14 cellular contexts compared by ENCODE assay signal in the genomic region with DNA sequence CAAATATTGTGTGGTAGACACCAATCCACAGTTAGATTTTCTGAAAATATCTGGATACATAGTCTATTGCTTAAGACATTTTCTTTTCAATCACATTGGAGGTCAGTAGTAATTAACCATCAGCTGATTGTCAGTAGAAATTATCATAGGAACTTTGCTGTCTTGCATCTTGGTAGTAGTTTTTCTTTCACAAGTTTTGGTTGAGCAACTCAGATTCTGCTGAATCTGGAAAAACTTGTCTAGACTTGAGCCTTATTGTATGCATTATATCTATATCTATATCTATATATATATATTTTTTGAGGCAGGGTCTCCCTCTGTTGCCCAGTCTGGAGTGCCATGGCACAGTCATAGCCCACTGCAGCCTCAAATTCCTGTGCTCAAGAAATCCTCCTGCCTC.
"Had no signal": no experiment of that assay in that cellular context is flagged by ENCODE, and none has a peak within 500 bp of the region (broad histone marks: within the 10 kb centered on the region; RNA-seq: fewer than 3 reads in every experiment).

No MANE protein-coding gene starts in this region.

- H3K27ac ChIP-seq: brain microvascular endothelial cell, psoas muscle, right lobe of liver had no signal

- H3K4me3 ChIP-seq: psoas muscle, right lobe of liver had no signal

- H3K27me3 ChIP-seq: brain microvascular endothelial cell, right lobe of liver had no signal

- DNase-seq: activated B cell treated with CpG ODN at 0.5 μM for 24 hours; activated CD4-positive, alpha-beta T cell treated with anti-CD3 and anti-CD28 coated beads, Interleukin-2, amount 10 ng/mL, durations not matched to agents 24 days and 14 days; activated CD8-positive, alpha-beta memory T cell treated with anti-CD3 and anti-CD28 coated beads for 24 hours; activated naive CD4-positive, alpha-beta T cell treated with anti-CD3 and anti-CD28 coated beads, Interleukin-2, amount 10 ng/mL, durations not matched to agents 7 days and 5 days; amniotic stem cell; glutamatergic neuron; immature natural killer cell; natural killer cell; occipital lobe; psoas muscle; right lobe of liver; stimulated activated CD4-positive, alpha-beta T cell treated with anti-CD3 and anti-CD28 coated beads, Interleukin-12 subunit alpha, Interleukin-12 subunit beta, amount 100 ng/mL, for 4 hours; stimulated activated naive CD8-positive, alpha-beta T cell treated with anti-CD3 and anti-CD28 coated beads, Interleukin-15, Interleukin-2, amounts not matched to agents 100 U/mL and 50 U/mL, for 24 hours had no signal

- H3K9me3 ChIP-seq: psoas muscle, right lobe of liver had no signal
